In the genomic region with DNA sequence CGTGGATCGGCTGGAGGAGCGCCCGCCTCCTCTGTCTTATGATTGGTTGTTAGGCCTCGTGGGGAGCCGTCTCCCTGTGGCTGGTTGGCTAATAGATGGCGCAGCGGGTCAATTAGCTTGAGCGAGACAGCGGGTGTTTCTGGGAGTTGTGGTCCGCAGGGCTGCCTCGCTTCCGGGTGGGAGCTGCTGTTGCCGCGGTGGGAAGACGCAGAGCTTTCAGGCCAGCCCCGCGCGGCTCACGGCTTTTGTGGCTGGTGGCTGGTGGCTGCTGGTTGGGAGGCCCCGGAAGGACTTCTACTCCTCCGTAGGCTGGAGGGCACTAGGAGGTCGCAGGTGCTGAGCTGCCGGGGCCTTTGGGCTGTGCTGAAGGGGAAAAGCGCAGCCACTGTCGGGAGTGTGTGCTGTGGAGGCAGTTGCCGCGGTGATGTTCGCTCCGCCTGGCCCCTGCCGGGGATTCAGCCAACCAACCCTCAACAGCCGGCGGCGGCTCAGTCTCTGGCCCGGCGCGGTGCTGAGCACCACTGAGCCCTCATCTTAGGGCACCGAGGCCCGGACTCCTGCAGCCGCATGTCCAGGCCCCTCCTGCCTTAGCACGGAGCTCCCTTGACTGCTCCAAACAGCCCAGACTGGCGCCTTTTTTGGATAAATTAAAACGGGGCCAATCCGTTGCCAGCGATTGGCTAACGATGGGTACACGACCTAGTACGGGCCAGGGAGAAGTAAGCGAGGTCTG, we compare ENCODE assay signal across 8 cellular contexts. TPM values are rescaled to one million over a fixed set of nuclear protein-coding genes. Genes with fewer than 3 reads are reported as not detected.
A peak's percentile ranks its signal among the peaks of the same experiment; 100 is the strongest.
DNase-seq lines count a peak whose midpoint lies in the region; ATAC-seq, FAIRE-seq and TF ChIP-seq lines count a peak whose summit lies in the region.

No MANE protein-coding gene starts in this region.

- H3K27ac ChIP-seq in VCaP (peak overlapping the region; percentile 75), small intestine (ENCODE audit: low read depth in 1 of 2, low read length in 1 of 2) (peak overlapping the region; percentile 70 to 91)

- peaks cover 2 to 3% of the 10 kb centered on the region in 2 donors for H3K4me1 ChIP-seq in small intestine (ENCODE audit: control insufficient read depth in 2 of 2, insufficient read depth in 1 of 2, low read depth in 1 of 2, low read length in 1 of 2)

- WGBS in small intestine, 3 donors: 0 to 1% (median 0%) methylated on average over 46 to 49 of the region's 49 CpGs

- H3K36me3 ChIP-seq in bronchial epithelial cell (ENCODE audit: control insufficient read depth, insufficient read depth, low read length) (no peaks in the 10 kb centered on the region), small intestine (ENCODE audit: control insufficient read depth in 2 of 2, insufficient read depth in 2 of 2, low read length in 2 of 2) (no peaks in the 10 kb centered on the region)

- no peak for TF ChIP-seq CTCF in VCaP (conservative IDR thresholded peaks at IDR 0.05)
- TF ChIP-seq CTCF in bronchial epithelial cell (IDR thresholded peaks at IDR 0.05; ENCODE audit: insufficient read depth, low read length, severe bottlenecking): no peak

- no peaks in the 10 kb centered on the region for H3K9me3 ChIP-seq in small intestine (ENCODE audit: control insufficient read depth, low read depth)

- H3K4me3 ChIP-seq in bronchial epithelial cell (ENCODE audit: low read depth, low read length) (peak overlapping the region; percentile 99), small intestine (ENCODE audit: low read depth in 1 of 2, low read length in 2 of 2) (peak overlapping the region; percentile 55 to 69)

- in situ Hi-C loops in ACHN (cut with HindIII; ENCODE audit: low pct_ligation_motif_present, low pct_unique_long_range_greater_than_20kb, low sequenced_read_pairs): no loop called here

- ATAC-seq in GM18870 (IDR thresholded peaks at IDR 0.05; ENCODE audit: unreplicated experiment): peak; percentile 91
- peak; percentile 85 for ATAC-seq in HG03108 (IDR thresholded peaks at IDR 0.05; ENCODE audit: unreplicated experiment)

- H3K27me3 ChIP-seq in bronchial epithelial cell (ENCODE audit: control insufficient read depth, insufficient read depth, low read length): no peaks in the 10 kb centered on the region
- H3K27me3 ChIP-seq in small intestine (ENCODE audit: control insufficient read depth in 2 of 2, insufficient read depth in 2 of 2, low read length in 2 of 2): no peaks in the 10 kb centered on the region

- FAIRE-seq in bronchial epithelial cell (lab: Jason Lieb, UNC): no peak
- FAIRE-seq in small intestine (lab: Jason Lieb, UNC): no peak

- DNase-seq in ACHN: peak; percentile 98
- peak; percentile 93 for DNase-seq in NCI-H2171 treated with DMSO at 0.1 percent for 48 hours (lab: John Stamatoyannopoulos, UW)
- peak; percentile 91 for DNase-seq in bronchial epithelial cell (ENCODE audit: low read depth)
- peak; percentile 93 for DNase-seq in iPS-NIHi7 (ENCODE audit: extremely low spot score)
- peak; percentile 99 for DNase-seq in small intestine

RNA-seq across cellular contexts. Expression of a gene that starts 0.7 kb away (rescaled TPM):
- 0.26 and 1.0 TPM in 2 replicates for total RNA-seq in bronchial epithelial cell
- 1 to 10 TPM; 3.7 to 8.1 (median 6.9) TPM for polyA plus RNA-seq in small intestine

RNA-seq across cellular contexts. Expression of a gene that starts 24.9 kb away (rescaled TPM):
- 171 and 200 TPM in 2 replicates for total RNA-seq in bronchial epithelial cell
- 10 to 100 TPM; 51.3 to 66.9 (median 55.4) TPM for polyA plus RNA-seq in small intestine

Comparison
In these comparisons a context has a peak if more than half of its experiments do, and no peak if none do; other contexts are left out.
1. Peak in every context shown above with its lines: DNase-seq, ATAC-seq, H3K4me3 ChIP-seq and H3K27ac ChIP-seq.